Comparison of ENCODE assay signal across 20 cellular contexts in genomic region chr1:2106681-2107405, GRCh38.
"Had no signal": no experiment of that assay in that cellular context is flagged by ENCODE, and none has a peak within 500 bp of the region (broad histone marks: within the 10 kb centered on the region; RNA-seq: fewer than 3 reads in every experiment).

No MANE protein-coding gene starts in this region.

- H3K27me3 Mint-ChIP-seq: activated CD4-positive, alpha-beta memory T cell treated with anti-CD3 and anti-CD28 coated beads for 36 hours; activated T-cell treated with anti-CD3 and anti-CD28 coated beads, Interleukin-2, amount 50 U/mL, for 24 hours; memory B cell; naive thymus-derived CD4-positive, alpha-beta T cell had no signal

- DNase-seq: activated CD4-positive, alpha-beta memory T cell treated with anti-CD3 and anti-CD28 coated beads for 36 hours; activated CD4-positive, alpha-beta T cell treated with anti-CD3 and anti-CD28 coated beads for 1 hour; activated effector memory CD4-positive, alpha-beta T cell treated with Interleukin-2 at 50 U/mL for 16 hours; activated T-cell treated with anti-CD3 and anti-CD28 coated beads, Interleukin-2, amount 50 U/mL, for 24 hours; colonic mucosa; effector CD4-positive, alpha-beta T cell; foreskin fibroblast; immature natural killer cell; nucleus accumbens; SK-N-SH; stomach; T1000; uterus had no signal

- H3K4me1 Mint-ChIP-seq: immature natural killer cell had no signal

- H3K36me3 ChIP-seq: colonic mucosa, prostate gland, thoracic aorta, uterus had no signal

- H3K9me3 ChIP-seq: colonic mucosa, mucosa of descending colon, prostate gland, SK-N-SH, stomach, thoracic aorta, uterus had no signal

- ATAC-seq: activated naive CD4-positive, alpha-beta T cell treated with anti-CD3 and anti-CD28 coated beads, Interleukin-2, amount 50 U/mL, for 72 hours; mucosa of descending colon; naive thymus-derived CD4-positive, alpha-beta T cell; sciatic nerve had no signal

- H3K9me3 Mint-ChIP-seq: activated CD4-positive, alpha-beta memory T cell treated with anti-CD3 and anti-CD28 coated beads for 36 hours; activated naive CD4-positive, alpha-beta T cell treated with anti-CD3 and anti-CD28 coated beads, Interleukin-2, amount 50 U/mL, for 72 hours; activated T-cell treated with anti-CD3 and anti-CD28 coated beads, Interleukin-2, amount 50 U/mL, for 24 hours; immature natural killer cell; memory B cell had no signal

- H3K4me1 ChIP-seq: colonic mucosa, prostate gland, uterus had no signal

- H3K27ac Mint-ChIP-seq: activated CD4-positive, alpha-beta memory T cell treated with anti-CD3 and anti-CD28 coated beads for 36 hours; activated T-cell treated with anti-CD3 and anti-CD28 coated beads, Interleukin-2, amount 50 U/mL, for 24 hours; immature natural killer cell; memory B cell; naive thymus-derived CD4-positive, alpha-beta T cell had no signal

- H3K36me3 Mint-ChIP-seq: activated naive CD4-positive, alpha-beta T cell treated with anti-CD3 and anti-CD28 coated beads, Interleukin-2, amount 50 U/mL, for 72 hours; immature natural killer cell had no signal

- H3K4me2 ChIP-seq: SK-N-SH had no signal

- H3K9ac ChIP-seq: SK-N-SH had no signal

- H3K4me3 ChIP-seq: colonic mucosa, mucosa of descending colon, prostate gland, stomach, thoracic aorta, uterus had no signal

- H3K4me3 Mint-ChIP-seq: activated CD4-positive, alpha-beta memory T cell treated with anti-CD3 and anti-CD28 coated beads for 36 hours; activated T-cell treated with anti-CD3 and anti-CD28 coated beads, Interleukin-2, amount 50 U/mL, for 24 hours; immature natural killer cell; memory B cell; naive thymus-derived CD4-positive, alpha-beta T cell had no signal

- H3K27me3 ChIP-seq: colonic mucosa, stomach, uterus had no signal

- H3K27ac ChIP-seq: colonic mucosa, prostate gland, stomach, thoracic aorta, uterus had no signal
